Comparison of ENCODE assay signal across 10 cellular contexts in the genomic region with DNA sequence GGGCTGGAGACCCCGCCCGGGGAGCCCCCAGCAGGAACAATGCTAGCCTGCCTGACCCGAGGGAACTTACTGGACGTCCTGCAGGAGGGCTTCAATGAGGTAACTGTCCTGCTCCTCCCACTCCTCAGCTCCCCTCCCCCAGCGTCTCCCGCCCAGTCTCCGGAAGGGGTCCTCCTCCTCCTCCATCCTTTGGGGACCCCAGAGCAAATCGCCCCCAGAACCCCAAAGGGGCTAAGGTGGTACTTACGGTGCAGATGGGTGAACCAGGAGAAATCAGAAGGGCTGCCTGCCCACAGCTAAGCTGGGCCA. TPM values are rescaled to one million over a fixed set of nuclear protein-coding genes. Genes with fewer than 3 reads are reported as not detected.
DNase-seq lines count a peak whose midpoint lies in the region; ATAC-seq, FAIRE-seq and TF ChIP-seq lines count a peak whose summit lies in the region.
"Had no signal": no experiment of that assay in that cellular context is flagged by ENCODE, and none has a peak within 500 bp of the region (broad histone marks: within the 10 kb centered on the region; RNA-seq: fewer than 3 reads in every experiment).

No MANE protein-coding gene starts in this region.

- TF ChIP-seq POLR2A in breast epithelium (IDR thresholded peaks at IDR 0.05) = no peak

- H3K9me3 Mint-ChIP-seq in activated naive CD4-positive, alpha-beta T cell treated with anti-CD3 and anti-CD28 coated beads, Interleukin-2, amount 10 ng/mL, durations not matched to agents 7 days and 5 days = no peaks in the 10 kb centered on the region
- no peaks in the 10 kb centered on the region for H3K9me3 Mint-ChIP-seq in type B pancreatic cell

- H3K27me3 Mint-ChIP-seq in activated naive CD4-positive, alpha-beta T cell treated with anti-CD3 and anti-CD28 coated beads, Interleukin-2, amount 10 ng/mL, durations not matched to agents 7 days and 5 days = peaks cover 4% of the 10 kb centered on the region
- peaks cover 4% of the 10 kb centered on the region for H3K27me3 Mint-ChIP-seq in type B pancreatic cell

- ATAC-seq in GM19328 (IDR thresholded peaks at IDR 0.05; ENCODE audit: unreplicated experiment) = no peak

- H3K27ac Mint-ChIP-seq in activated naive CD4-positive, alpha-beta T cell treated with anti-CD3 and anti-CD28 coated beads, Interleukin-2, amount 10 ng/mL, durations not matched to agents 7 days and 5 days = no peak overlapping the region
- peak overlapping the region; percentile 71 for H3K27ac Mint-ChIP-seq in type B pancreatic cell

- 0 to 8% methylated on average over 4 to 5 of the region's 9 CpGs for whole genome bisulfite sequencing in mesodermal cell (ENCODE audit: insufficient coverage in 2 of 2), 2 experiments

- peak overlapping the region; percentile 70 to 82 for H3K27ac ChIP-seq in breast epithelium
- H3K27ac ChIP-seq in mesodermal cell (ENCODE audit: low read depth, low read length, severe bottlenecking) = peak overlapping the region; percentile 50

- no peaks in the 10 kb centered on the region for H3K9me3 ChIP-seq in breast epithelium
- H3K9me3 ChIP-seq in mesodermal cell (ENCODE audit: control insufficient read depth, low read length) = no peaks in the 10 kb centered on the region

- DNase-seq in activated naive CD4-positive, alpha-beta T cell treated with anti-CD3 and anti-CD28 coated beads, Interleukin-2, amount 10 ng/mL, durations not matched to agents 7 days and 5 days = no peak
- no peak for DNase-seq in activated naive CD4-positive, alpha-beta T cell treated with anti-CD3 and anti-CD28 coated beads, Interleukin-2, amount 50 U/mL, for 16 hours
- DNase-seq in breast epithelium (ENCODE audit: low spot score in 2 of 2) (no peak), type B pancreatic cell (ENCODE audit: extremely low spot score, unreplicated experiment) (no peak), SIG-M5 (lab: John Stamatoyannopoulos, UW) (no peak), D721Med (ENCODE audit: insufficient read length, low spot score) (no peak)

- TF ChIP-seq CTCF in breast epithelium (IDR thresholded peaks at IDR 0.05) = no peak
- TF ChIP-seq CTCF in type B pancreatic cell (conservative IDR thresholded peaks at IDR 0.05) = no peak
- TF ChIP-seq CTCF in D721Med (IDR thresholded peaks at IDR 0.05; ENCODE audit: insufficient read depth, missing control alignments) = no peak

- H3K4me1 Mint-ChIP-seq in activated naive CD4-positive, alpha-beta T cell treated with anti-CD3 and anti-CD28 coated beads, Interleukin-2, amount 10 ng/mL, durations not matched to agents 7 days and 5 days = peaks cover 46% of the 10 kb centered on the region
- H3K4me1 Mint-ChIP-seq in type B pancreatic cell (ENCODE audit: unreplicated experiment) = peaks cover 42% of the 10 kb centered on the region

- no peaks in the 10 kb centered on the region for H3K27me3 ChIP-seq in breast epithelium

- intact Hi-C loops in breast epithelium (cut with DNase I; ENCODE audit: low total_unique reads) = no loop called here

- CTCF ChIA-PET in activated naive CD4-positive, alpha-beta T cell treated with anti-CD3 and anti-CD28 coated beads, Interleukin-2, amount 10 ng/mL, durations not matched to agents 7 days and 5 days (lab: Charles Lee) = interaction anchor here (1.7 to 12.9 kb wide), 3 partner anchors 8 to 44 kb away, joined by 4 to 217 read pairs (median 10); no protein-coding TSS in a partner anchor

- H3K4me3 ChIP-seq in breast epithelium (peak overlapping the region; percentile 55 to 91 (median 83)), mesodermal cell (ENCODE audit: extremely low read depth, insufficient read depth, low read length, poor library complexity, severe bottlenecking) (peak overlapping the region; percentile 50)

- H3K36me3 Mint-ChIP-seq in activated naive CD4-positive, alpha-beta T cell treated with anti-CD3 and anti-CD28 coated beads, Interleukin-2, amount 10 ng/mL, durations not matched to agents 7 days and 5 days = no peaks in the 10 kb centered on the region
- H3K36me3 Mint-ChIP-seq in type B pancreatic cell = no peaks in the 10 kb centered on the region

- H3K4me3 Mint-ChIP-seq in activated naive CD4-positive, alpha-beta T cell treated with anti-CD3 and anti-CD28 coated beads, Interleukin-2, amount 10 ng/mL, durations not matched to agents 7 days and 5 days = peak overlapping the region; percentile 80
- peak overlapping the region; percentile 88 for H3K4me3 Mint-ChIP-seq in type B pancreatic cell

- H3K36me3 ChIP-seq in breast epithelium = no peaks in the 10 kb centered on the region
- peaks cover 5% of the 10 kb centered on the region for H3K36me3 ChIP-seq in mesodermal cell (ENCODE audit: control insufficient read depth, insufficient read depth, low read length)

- FAIRE-seq in D721Med (lab: Jason Lieb, UNC) = no peak
- FAIRE-seq: G401.6 had no signal

- H3K4me1 ChIP-seq in breast epithelium (peaks cover 8 to 16% of the 10 kb centered on the region in 2 donors), mesodermal cell (ENCODE audit: control insufficient read depth, insufficient read depth, low read length, poor library complexity, severe bottlenecking) (peaks cover 37% of the 10 kb centered on the region)

RNA-seq across cellular contexts. Expression of gene DIXDC1, which starts 0.3 kb away (rescaled TPM):
- total RNA-seq in breast epithelium = 10 to 100 TPM; 38.9 to 53.9 (median 45.2) TPM
- 17.2 TPM for polyA plus RNA-seq in mesodermal cell (2013, experiment 1 of 2)
- polyA plus RNA-seq in mesodermal cell (2013, experiment 2 of 2) = 15.0 TPM
- total RNA-seq in type B pancreatic cell (ENCODE audit: low replicate concordance) = 4.8 and 22.0 TPM in 2 replicates

RNA-seq across cellular contexts. Expression of gene C11orf52, which starts 18.7 kb away (rescaled TPM):
- total RNA-seq in breast epithelium (10 to 100 TPM in 2 of 3 donors, 1 to 10 TPM in 1; 7.5 to 40.5 (median 19.0) TPM), type B pancreatic cell (ENCODE audit: low replicate concordance) (1.8 and 7.6 TPM in 2 replicates)
- polyA plus RNA-seq in mesodermal cell (2013, experiment 1 of 2) = 0.96 TPM
- polyA plus RNA-seq in mesodermal cell (2013, experiment 2 of 2) = 0.81 TPM

RNA-seq across cellular contexts. Expression of gene HSPB2, which starts 24.9 kb away (rescaled TPM):
- total RNA-seq in breast epithelium (1 to 10 TPM in 2 of 3 donors, under 1 TPM in 1; 0.98 to 2.1 (median 1.2) TPM), type B pancreatic cell (ENCODE audit: low replicate concordance) (not detected in 2 replicates)
- 2.0 TPM for polyA plus RNA-seq in mesodermal cell (2013, experiment 1 of 2)
- 1.7 TPM for polyA plus RNA-seq in mesodermal cell (2013, experiment 2 of 2)
- total RNA-seq: glomerular endothelial cell had no signal

RNA-seq across cellular contexts. Expression of gene CRYAB, which starts 25.8 kb away (rescaled TPM):
- total RNA-seq in breast epithelium (100 to 1,000 TPM; 132 to 299 (median 271) TPM), type B pancreatic cell (ENCODE audit: low replicate concordance) (0.48 TPM in 1 of 2 replicates, not detected in the other)
- polyA plus RNA-seq in mesodermal cell (2013, experiment 1 of 2) = 41.3 TPM
- 29.9 TPM for polyA plus RNA-seq in mesodermal cell (2013, experiment 2 of 2)

RNA-seq across cellular contexts. Expression of gene CFAP68, which starts 58.1 kb away (rescaled TPM):
- total RNA-seq in breast epithelium (10 to 100 TPM; 29.6 to 35.1 (median 31.2) TPM), type B pancreatic cell (ENCODE audit: low replicate concordance) (24.0 and 29.5 TPM in 2 replicates)
- 20.3 TPM for polyA plus RNA-seq in mesodermal cell (2013, experiment 1 of 2)
- 25.5 TPM for polyA plus RNA-seq in mesodermal cell (2013, experiment 2 of 2)
